Comparison of ENCODE assay signal across 15 cellular contexts in genomic region chr4:144649646-144650045, GRCh38. TPM values are rescaled to one million over a fixed set of nuclear protein-coding genes. Genes with fewer than 3 reads are reported as not detected.
A peak's percentile ranks its signal among the peaks of the same experiment; 100 is the strongest.
DNase-seq lines count a peak whose midpoint lies in the region; ATAC-seq and TF ChIP-seq lines count a peak whose summit lies in the region.
"Had no signal": no experiment of that assay in that cellular context is flagged by ENCODE, and none has a peak within 500 bp of the region (broad histone marks: within the 10 kb centered on the region; RNA-seq: fewer than 3 reads in every experiment).

No MANE protein-coding gene starts in this region.

- POLR2A ChIA-PET in naive thymus-derived CD8-positive, alpha-beta T cell (lab: Charles Lee), result no interaction called here

- H3K27ac ChIP-seq in angular gyrus (ENCODE audit: low read depth, low read length), result peak overlapping the region; percentile 92
- no peak overlapping the region for H3K27ac ChIP-seq in aorta (ENCODE audit: low read depth in 1 of 2, low read length in 2 of 2)
- H3K27ac ChIP-seq in foreskin keratinocyte, result no peak overlapping the region
- H3K27ac ChIP-seq: colonic mucosa had no signal

- peaks cover 0 to 2% (median 0%) of the 10 kb centered on the region in 9 donors for H3K9me3 Mint-ChIP-seq in naive thymus-derived CD8-positive, alpha-beta T cell
- H3K9me3 Mint-ChIP-seq: activated naive CD4-positive, alpha-beta T cell treated with anti-CD3 and anti-CD28 coated beads, Interleukin-2, amount 50 U/mL, for 24 hours had no signal

- no peaks in the 10 kb centered on the region for H3K4me1 ChIP-seq in aorta (ENCODE audit: control insufficient read depth in 1 of 2, insufficient read depth in 2 of 2, low read length in 2 of 2)
- H3K4me1 ChIP-seq in foreskin keratinocyte, result no peaks in the 10 kb centered on the region
- H3K4me1 ChIP-seq: colonic mucosa had no signal

- no peak overlapping the region for H3K27ac Mint-ChIP-seq in naive thymus-derived CD8-positive, alpha-beta T cell
- H3K27ac Mint-ChIP-seq: activated naive CD4-positive, alpha-beta T cell treated with anti-CD3 and anti-CD28 coated beads, Interleukin-2, amount 50 U/mL, for 24 hours had no signal

- DNase-seq in DMS53 (lab: John Stamatoyannopoulos, UW) (peak; percentile 90), NCI-H1930 (lab: John Stamatoyannopoulos, UW) (peak; percentile 86 to 97), lung microvascular endothelial cell (ENCODE audit: low read depth in 2 of 2) (peak; percentile 34 to 47), aorta (no peak), foreskin keratinocyte (no peak)
- no peak for DNase-seq in naive thymus-derived CD8-positive, alpha-beta T cell
- DNase-seq: activated CD8-positive, alpha-beta memory T cell treated with anti-CD3 and anti-CD28 coated beads for 24 hours; colonic mucosa; PC-3; stimulated activated CD4-positive, alpha-beta T cell treated with anti-CD3 and anti-CD28 coated beads, Interleukin-4, amount 100 ng/mL, for 24 hours; stimulated activated naive CD4-positive, alpha-beta T cell had no signal

- H3K36me3 Mint-ChIP-seq in naive thymus-derived CD8-positive, alpha-beta T cell, result peaks cover 0 to 7% (median 0%) of the 10 kb centered on the region in 3 donors
- H3K36me3 Mint-ChIP-seq: activated naive CD4-positive, alpha-beta T cell treated with anti-CD3 and anti-CD28 coated beads, Interleukin-2, amount 50 U/mL, for 24 hours had no signal

- no peak overlapping the region for H3K4me3 ChIP-seq in aorta (ENCODE audit: low read length in 2 of 2)
- H3K4me3 ChIP-seq: colonic mucosa had no signal

- no peaks in the 10 kb centered on the region for H3K36me3 ChIP-seq in aorta (ENCODE audit: control insufficient read depth in 1 of 2, insufficient read depth in 2 of 2, low read length in 1 of 2)
- H3K36me3 ChIP-seq: colonic mucosa had no signal

- ATAC-seq in naive thymus-derived CD8-positive, alpha-beta T cell, result no peak
- no peak for ATAC-seq in aorta (ENCODE audit: low FRiP score)
- no peak for ATAC-seq in GM18909 (IDR thresholded peaks at IDR 0.05; ENCODE audit: poor library complexity, unreplicated experiment)
- no peak for ATAC-seq in foreskin keratinocyte
- ATAC-seq: HCT116, PC-3 had no signal

- H3K9me3 ChIP-seq in aorta (ENCODE audit: control insufficient read depth, low read length), result no peaks in the 10 kb centered on the region
- H3K9me3 ChIP-seq: colonic mucosa had no signal

- peaks cover 34 to 50% (median 35%) of the 10 kb centered on the region in 5 donors for H3K27me3 Mint-ChIP-seq in naive thymus-derived CD8-positive, alpha-beta T cell

- H3K4me3 Mint-ChIP-seq in naive thymus-derived CD8-positive, alpha-beta T cell, result no peak overlapping the region
- H3K4me3 Mint-ChIP-seq: activated naive CD4-positive, alpha-beta T cell treated with anti-CD3 and anti-CD28 coated beads, Interleukin-2, amount 50 U/mL, for 24 hours had no signal

- H3K27me3 ChIP-seq in aorta (ENCODE audit: control insufficient read depth in 1 of 2, insufficient read depth in 2 of 2, low read length in 1 of 2) (no peaks in the 10 kb centered on the region), foreskin keratinocyte (peaks cover 35% of the 10 kb centered on the region)

- no peak for TF ChIP-seq CTCF in foreskin keratinocyte (conservative IDR thresholded peaks at IDR 0.05)

- H3K4me1 Mint-ChIP-seq in naive thymus-derived CD8-positive, alpha-beta T cell, result peaks cover 11 to 25% (median 23%) of the 10 kb centered on the region in 4 donors

- 94 to 95% methylated on average over 1 of the region's 1 CpG for WGBS in aorta, 2 donors

- intact Hi-C loops in aorta (cut with DNase I), result no loop called here

RNA-seq across cellular contexts. Expression of gene HHIP, which starts 3.7 kb away (rescaled TPM):
- total RNA-seq in lung microvascular endothelial cell (59.1 and 154 TPM in 2 replicates), aorta (1 to 10 TPM in 1 of 2 donors, under 1 TPM in 1; 0.03 to 1.6 TPM), foreskin keratinocyte (0.53 and 0.75 TPM in 2 replicates)
- total RNA-seq in naive thymus-derived CD8-positive, alpha-beta T cell, result not detected
- not detected for polyA plus RNA-seq in naive thymus-derived CD8-positive, alpha-beta T cell
- polyA plus RNA-seq in aorta (under 1 TPM in 1 of 2 donors, not detected in 1; 0.03 TPM), foreskin keratinocyte (0.52 and 1.6 TPM in 2 replicates)

Comparison
In these comparisons a context has a peak if more than half of its experiments do, and no peak if none do; other contexts are left out.
1. DNase-seq: peak in DMS53 (single experiment), NCI-H1930 (2 of 2) and lung microvascular endothelial cell (2 of 2); none in naive thymus-derived CD8-positive, alpha-beta T cell (0 of 10), aorta (0 of 2) and foreskin keratinocyte (0 of 2).
2. RNA of gene HHIP, which starts 3.7 kb away (total RNA-seq): 59.1 to 154 TPM in lung microvascular endothelial cell; 0.03 to 1.6 TPM in aorta, 0.53 to 0.75 TPM in foreskin keratinocyte and not detected in naive thymus-derived CD8-positive, alpha-beta T cell; every median in the first group is over 10 times any median in the second.